8 cellular contexts compared by ENCODE assay signal in genomic region chr13:21060827-21061076, GRCh38. TPM values are rescaled to one million over a fixed set of nuclear protein-coding genes. Genes with fewer than 3 reads are reported as not detected.
DNase-seq lines count a peak whose midpoint lies in the region; TF ChIP-seq lines count a peak whose summit lies in the region.

No MANE protein-coding gene starts in this region.

- H3K4me3 ChIP-seq in NB4 (ENCODE audit: low read depth, low read length): peak overlapping the region; percentile 71
- H3K4me3 ChIP-seq in fibroblast of lung (replicated peaks in 1 of 4; ENCODE audit: control extremely low read depth in 1 of 4, insufficient read depth in 1 of 4, low read depth in 3 of 4, low read length in 4 of 4): peak overlapping the region in 3 of 4 experiments; percentile 89 to 94 (median 94)
- H3K4me3 ChIP-seq in parathyroid adenoma (ENCODE audit: low read depth, low read length): peak overlapping the region; percentile 68

- no peak overlapping the region for H3K4me2 ChIP-seq in fibroblast of lung (ENCODE audit: extremely low read depth, insufficient read depth, low read length)
- peak overlapping the region; percentile 64 for H3K4me2 ChIP-seq in parathyroid adenoma (ENCODE audit: low read length)

- H3K9ac ChIP-seq in fibroblast of lung (ENCODE audit: insufficient read depth, low read length): peak overlapping the region; percentile 100
- H3K9ac ChIP-seq in parathyroid adenoma: no peak overlapping the region

- TF ChIP-seq CTCF in NB4 (IDR thresholded peaks at IDR 0.05; ENCODE audit: low read depth, low read length) (no peak), fibroblast of lung (conservative IDR thresholded peaks at IDR 0.05 in 1 of 2, IDR thresholded peaks at IDR 0.05 in 1 of 2; ENCODE audit: low read depth in 1 of 2, low read length in 2 of 2) (no peak), parathyroid adenoma (IDR thresholded peaks at IDR 0.05) (no peak), GM13976 (IDR thresholded peaks at IDR 0.05; ENCODE audit: borderline replicate concordance, control extremely low read depth, extremely low read depth, insufficient read depth, missing control alignments) (no peak)

- H3K27ac ChIP-seq in fibroblast of lung (ENCODE audit: insufficient read depth, low read length): peak overlapping the region; percentile 99
- peak overlapping the region; percentile 88 for H3K27ac ChIP-seq in parathyroid adenoma

- peaks cover 5% of the 10 kb centered on the region for H3K4me1 ChIP-seq in fibroblast of lung (ENCODE audit: control insufficient read depth, extremely low read depth, insufficient read depth, low read length)
- H3K4me1 ChIP-seq in parathyroid adenoma: no peaks in the 10 kb centered on the region

- peak; percentile 35 for DNase-seq in ELR (ENCODE audit: low read depth)
- DNase-seq in NB4 (ENCODE audit: low read depth): no peak
- DNase-seq in fibroblast of lung (ENCODE audit: low read depth in 2 of 2): no peak
- DNase-seq in NCI-H2227 treated with DMSO at 0.1 percent for 48 hours (lab: John Stamatoyannopoulos, UW): no peak
- no peak for DNase-seq in GM13976 (ENCODE audit: low spot score)
- DNase-seq in NCI-H510A treated with DMSO at 0.1 percent for 48 hours (lab: John Stamatoyannopoulos, UW): no peak
- DNase-seq in activated CD4-positive, CD25-positive, alpha-beta regulatory T cell (lab: John Stamatoyannopoulos, UW): no peak

- H3K27me3 ChIP-seq in fibroblast of lung (ENCODE audit: control insufficient read depth, insufficient read depth, low read length): no peaks in the 10 kb centered on the region
- no peaks in the 10 kb centered on the region for H3K27me3 ChIP-seq in parathyroid adenoma (ENCODE audit: control insufficient read depth, insufficient read depth, low read length)

- no peaks in the 10 kb centered on the region for H4K20me1 ChIP-seq in fibroblast of lung (ENCODE audit: control insufficient read depth, extremely low read depth, insufficient read depth, low read length)

- in situ Hi-C loops in GM13976 (cut with MboI; ENCODE audit: low sequenced_read_pairs, unreplicated experiment): no loop called here

- no peak for TF ChIP-seq POLR2A in NB4 (IDR thresholded peaks at IDR 0.05; ENCODE audit: extremely low read depth, insufficient read length)

- H3K79me2 ChIP-seq in fibroblast of lung (ENCODE audit: control insufficient read depth, insufficient read depth, low read length) (peaks cover 52% of the 10 kb centered on the region), parathyroid adenoma (peaks cover 6% of the 10 kb centered on the region)

- no peak overlapping the region for H2AFZ ChIP-seq in fibroblast of lung (ENCODE audit: low read length)
- H2AFZ ChIP-seq in parathyroid adenoma: peak overlapping the region; percentile 88

- H3K36me3 ChIP-seq in fibroblast of lung (ENCODE audit: control insufficient read depth, insufficient read depth, low read length) (no peaks in the 10 kb centered on the region), parathyroid adenoma (ENCODE audit: control insufficient read depth, insufficient read depth, low read length) (no peaks in the 10 kb centered on the region)

- H3K9me3 ChIP-seq in fibroblast of lung (ENCODE audit: control insufficient read depth, insufficient read depth, low read depth, low read length) (no peaks in the 10 kb centered on the region), parathyroid adenoma (ENCODE audit: control insufficient read depth, low read length) (no peaks in the 10 kb centered on the region)

RNA-seq across cellular contexts. Expression of gene LATS2, which starts 0.6 kb away (rescaled TPM):
- total RNA-seq in fibroblast of lung: 11.0 and 16.2 TPM in 2 replicates
- 17.6 and 32.0 TPM in 2 replicates for polyA plus RNA-seq in fibroblast of lung
- polyA plus RNA-seq in fibroblast of lung (2012): 14.8 and 30.1 TPM in 2 replicates
- polyA minus RNA-seq in fibroblast of lung (ENCODE audit: low replicate concordance): 22.5 and 36.8 TPM in 2 replicates
